ENCODE assay signal across 18 cellular contexts in genomic region chrX:16797358-16797757, GRCh38. TPM values are rescaled to one million over a fixed set of nuclear protein-coding genes. Genes with fewer than 3 reads are reported as not detected.
DNase-seq lines count a peak whose midpoint lies in the region; ATAC-seq and TF ChIP-seq lines count a peak whose summit lies in the region.
"Had no signal": no experiment of that assay in that cellular context is flagged by ENCODE, and none has a peak within 500 bp of the region (broad histone marks: within the 10 kb centered on the region; RNA-seq: fewer than 3 reads in every experiment).

No MANE protein-coding gene starts in this region.

- in situ Hi-C loops in astrocyte of the cerebellum (cut with HindIII; ENCODE audit: low sequenced_read_pairs) = no loop called here

- H3K4me1 ChIP-seq in right cardiac atrium (ENCODE audit: control insufficient read depth, insufficient read depth, low read length) (peaks cover 1% of the 10 kb centered on the region), right atrium auricular region (no peaks in the 10 kb centered on the region)
- H3K4me1 ChIP-seq: Caco-2 had no signal

- no peak for ATAC-seq in right cardiac atrium
- ATAC-seq: Panc1 had no signal

- H3K4me3 ChIP-seq in right cardiac atrium (ENCODE audit: low read length) = no peak overlapping the region
- H3K4me3 ChIP-seq in right atrium auricular region = no peak overlapping the region
- no peak overlapping the region for H3K4me3 ChIP-seq in astrocyte of the cerebellum (ENCODE audit: low read depth, low read length)

- H3K9me3 ChIP-seq in right cardiac atrium (ENCODE audit: control insufficient read depth, low read length) (no peaks in the 10 kb centered on the region), right atrium auricular region (no peaks in the 10 kb centered on the region)
- H3K9me3 ChIP-seq: Caco-2 had no signal

- TF ChIP-seq CTCF in right atrium auricular region (IDR thresholded peaks at IDR 0.05) (no peak), astrocyte of the cerebellum (IDR thresholded peaks at IDR 0.05; ENCODE audit: low read depth, low read length, missing control alignments) (no peak)

- peaks cover 14% of the 10 kb centered on the region for H3K36me3 ChIP-seq in right atrium auricular region

- H3K27ac ChIP-seq in right cardiac atrium (ENCODE audit: low read length) (peak overlapping the region; percentile 27), right atrium auricular region (no peak overlapping the region)
- H3K27ac ChIP-seq: epithelial cell of prostate had no signal

- intact Hi-C loops in right cardiac atrium (cut with DNase I) = no loop called here

- H3K27me3 ChIP-seq in right cardiac atrium (ENCODE audit: control insufficient read depth, insufficient read depth) (no peaks in the 10 kb centered on the region), right atrium auricular region (no peaks in the 10 kb centered on the region)

- 64% methylated on average over 5 of the region's 5 CpGs for WGBS in right cardiac atrium

- DNase-seq in right cardiac atrium (peak in 2 of 3 donors; percentile 28 to 67), right atrium auricular region (ENCODE audit: low spot score) (no peak), astrocyte of the cerebellum (ENCODE audit: low read depth) (peak; percentile 22), iris pigment epithelial cell (ENCODE audit: low read depth) (peak; percentile 6), D341Med (ENCODE audit: low spot score) (no peak), SK-N-DZ (ENCODE audit: low spot score) (no peak), NCI-H2081 (lab: John Stamatoyannopoulos, UW) (no peak), SKM-1 (lab: John Stamatoyannopoulos, UW; ENCODE audit: unreplicated experiment) (no peak)
- DNase-seq: activated CD4-positive, alpha-beta T cell treated with anti-CD3 and anti-CD28 coated beads, Interleukin-2, amount 50 U/mL, for 1 hour; activated naive CD4-positive, alpha-beta T cell treated with anti-CD3 and anti-CD28 coated beads, Interleukin-2, amount 50 U/mL, for 16 hours; Caco-2; mesendoderm; NCI-H1092 treated with DMSO at 0.1 percent for 48 hours; NCI-H2171; NCI-H774; nephron progenitor cell had no signal

RNA-seq across cellular contexts. Expression of gene TXLNG, which starts 11.1 kb away (rescaled TPM):
- total RNA-seq in right cardiac atrium (1 to 10 TPM; 5.9 to 8.0 (median 7.1) TPM), right atrium auricular region (10 to 100 TPM in 1 of 2 donors, 1 to 10 TPM in 1; 6.2 to 10.1 TPM)
- 4.6 TPM for polyA plus RNA-seq in right cardiac atrium
- 27.6 and 28.0 TPM in 2 replicates for polyA plus RNA-seq in SK-N-DZ (2014; cell fraction: cytosol; rRNA removed)
- polyA plus RNA-seq in SK-N-DZ (2014; cell fraction: nucleus; rRNA removed) = 30.2 and 33.0 TPM in 2 replicates

Comparison
In these comparisons a context has a peak if more than half of its experiments do, and no peak if none do; other contexts are left out.
1. DNase-seq: peak in right cardiac atrium (2 of 3), astrocyte of the cerebellum (single experiment) and iris pigment epithelial cell (single experiment); none in right atrium auricular region (single experiment), D341Med (single experiment), SK-N-DZ (single experiment), NCI-H2081 (0 of 2) and SKM-1 (single experiment).